ENCODE assay signal across 17 cellular contexts in genomic region chr19:40193587-40193849, GRCh38. TPM values are rescaled to one million over a fixed set of nuclear protein-coding genes. Genes with fewer than 3 reads are reported as not detected.
DNase-seq lines count a peak whose midpoint lies in the region; TF ChIP-seq lines count a peak whose summit lies in the region.
"Had no signal": no experiment of that assay in that cellular context is flagged by ENCODE, and none has a peak within 500 bp of the region (broad histone marks: within the 10 kb centered on the region; RNA-seq: fewer than 3 reads in every experiment).

No MANE protein-coding gene starts in this region.

- H3K36me3 Mint-ChIP-seq in brain (peaks cover 12% of the 10 kb centered on the region), nephron progenitor cell (ENCODE audit: low read depth) (peaks cover 5% of the 10 kb centered on the region)
- H3K36me3 Mint-ChIP-seq: activated naive CD8-positive, alpha-beta T cell treated with anti-CD3 and anti-CD28 coated beads for 36 hours had no signal

- H3K36me3 ChIP-seq in BLaER1 treated with 17β-estradiol and CSF1 and Interleukin-3, amounts not matched to agents 10 nM and 100 nM: peaks cover 0 to 10% (median 0%) of the 10 kb centered on the region in 11 experiments; a peak in 4 of 22 replicates
- H3K36me3 ChIP-seq: HAP-1, SJSA1 had no signal

- H3K27ac Mint-ChIP-seq in brain (peak overlapping the region in 4 of 5 experiments; percentile 13 to 27 (median 13)), nephron progenitor cell (no peak overlapping the region)
- H3K27ac Mint-ChIP-seq: activated naive CD8-positive, alpha-beta T cell treated with anti-CD3 and anti-CD28 coated beads for 36 hours had no signal

- H3K4me3 Mint-ChIP-seq in brain: peak overlapping the region; percentile 63 to 75 (median 68)
- H3K4me3 Mint-ChIP-seq in nephron progenitor cell: peak overlapping the region; percentile 62

- H3K9ac ChIP-seq in BLaER1 treated with 17β-estradiol and CSF1 and Interleukin-3, amounts not matched to agents 10 nM and 100 nM: no peak overlapping the region

- no peaks in the 10 kb centered on the region for H3K9me3 Mint-ChIP-seq in brain
- H3K9me3 Mint-ChIP-seq in nephron progenitor cell: no peaks in the 10 kb centered on the region
- H3K9me3 Mint-ChIP-seq: activated naive CD8-positive, alpha-beta T cell treated with anti-CD3 and anti-CD28 coated beads for 36 hours had no signal

- peaks cover 57% of the 10 kb centered on the region for H3K4me1 Mint-ChIP-seq in brain
- peaks cover 15% of the 10 kb centered on the region for H3K4me1 Mint-ChIP-seq in nephron progenitor cell

- H3K4me1 ChIP-seq in BLaER1 treated with 17β-estradiol and CSF1 and Interleukin-3, amounts not matched to agents 10 nM and 100 nM: peaks cover 19 to 29% (median 24%) of the 10 kb centered on the region in 10 experiments

- H3K4me2 ChIP-seq in BLaER1 treated with 17β-estradiol and CSF1 and Interleukin-3, amounts not matched to agents 10 nM and 100 nM: peak overlapping the region in 7 of 11 experiments; percentile 96 to 99 (median 99); a peak in 8 of 22 replicates

- no peaks in the 10 kb centered on the region for H3K27me3 ChIP-seq in BLaER1 treated with 17β-estradiol and CSF1 and Interleukin-3, amounts not matched to agents 10 nM and 100 nM
- H3K27me3 ChIP-seq: heart left ventricle, SJSA1, tibial artery had no signal

- H4K20me1 ChIP-seq in BLaER1 treated with 17β-estradiol and CSF1 and Interleukin-3, amounts not matched to agents 10 nM and 100 nM: peaks cover 0 to 9% (median 0%) of the 10 kb centered on the region in 11 experiments; a peak in 1 of 22 replicates

- H3K9me3 ChIP-seq in BLaER1 treated with 17β-estradiol and CSF1 and Interleukin-3, amounts not matched to agents 10 nM and 100 nM (replicated peaks in 1 of 11): no peaks in the 10 kb centered on the region
- H3K9me3 ChIP-seq: HAP-1, heart left ventricle, mucosa of descending colon, SJSA1, tibial artery had no signal

- H3K27ac ChIP-seq in BLaER1 treated with 17β-estradiol and CSF1 and Interleukin-3, amounts not matched to agents 10 nM and 100 nM: no peak overlapping the region
- H3K27ac ChIP-seq: epithelial cell of prostate, heart left ventricle, SJSA1, tibial artery had no signal

- no peak overlapping the region for H3K4me3 ChIP-seq in BLaER1 treated with 17β-estradiol and CSF1 and Interleukin-3, amounts not matched to agents 10 nM and 100 nM
- H3K4me3 ChIP-seq: HAP-1, mucosa of descending colon, SJSA1 had no signal

- H3K27me3 Mint-ChIP-seq in brain (peaks cover 3% of the 10 kb centered on the region), nephron progenitor cell (ENCODE audit: low read depth, poor library complexity) (peaks cover 18% of the 10 kb centered on the region)
- H3K27me3 Mint-ChIP-seq: activated naive CD8-positive, alpha-beta T cell treated with anti-CD3 and anti-CD28 coated beads for 36 hours had no signal

- peak; percentile 34 for DNase-seq in GM04503 (ENCODE audit: low read depth)
- DNase-seq in nephron progenitor cell: no peak
- DNase-seq in HCEC 1CT: no peak
- DNase-seq in nucleus accumbens (lab: John Stamatoyannopoulos, UW): no peak
- no peak for DNase-seq in NOMO-1 treated with dmso at 0.1 percent for 144 hours (lab: John Stamatoyannopoulos, UW; ENCODE audit: unreplicated experiment)
- DNase-seq: activated naive CD8-positive, alpha-beta T cell treated with anti-CD3 and anti-CD28 coated beads for 36 hours; cerebellar nuclear complex; heart left ventricle; KBM-7; mucosa of descending colon; stimulated activated CD4-positive, alpha-beta T cell treated with anti-CD3 and anti-CD28 coated beads, Interleukin-2, amount 100 ng/mL, for 24 hours; tibial artery had no signal

- no peak for TF ChIP-seq CTCF in brain (conservative IDR thresholded peaks at IDR 0.05)
- no peak for TF ChIP-seq CTCF in nephron progenitor cell (IDR thresholded peaks at IDR 0.05)

RNA-seq across cellular contexts. Expression of gene MAP3K10, which starts 2.3 kb away (rescaled TPM):
- polyA plus RNA-seq in brain (ENCODE audit: insufficient read depth, low read depth, low replicate concordance): 45.2 TPM

RNA-seq across cellular contexts. Expression of gene TTC9B, which starts 24.7 kb away (rescaled TPM):
- polyA plus RNA-seq in brain (ENCODE audit: insufficient read depth, low read depth, low replicate concordance): 25.0 TPM
- polyA plus RNA-seq: heart left ventricle had no signal

RNA-seq across cellular contexts. Expression of gene CCNP, which starts 33.0 kb away (rescaled TPM):
- 9.7 TPM for polyA plus RNA-seq in brain (ENCODE audit: insufficient read depth, low read depth, low replicate concordance)
- polyA plus RNA-seq: heart left ventricle had no signal
